In the genomic region with DNA sequence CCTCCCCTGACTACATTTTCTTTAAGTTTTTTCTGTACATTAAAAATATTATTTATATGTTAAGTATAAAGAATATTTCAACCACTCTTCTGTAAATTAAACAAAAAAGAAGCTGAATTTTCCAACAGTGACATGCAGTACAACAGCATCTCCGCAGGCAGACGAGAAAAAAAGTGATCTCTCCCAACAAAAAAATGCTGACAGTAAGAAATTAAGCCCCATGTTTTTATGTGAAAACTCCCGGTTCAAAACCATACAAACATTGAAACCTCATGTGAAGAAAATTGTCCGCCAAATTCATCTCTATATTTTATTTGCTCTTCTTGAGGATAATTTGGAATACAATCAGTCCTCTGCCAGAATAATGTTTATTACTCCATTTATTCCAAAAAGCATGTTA, we compare ENCODE assay signal across 7 cellular contexts.
"Had no signal": no experiment of that assay in that cellular context is flagged by ENCODE, and none has a peak within 500 bp of the region (broad histone marks: within the 10 kb centered on the region; RNA-seq: fewer than 3 reads in every experiment).

No MANE protein-coding gene starts in this region.

- H3K4me3 Mint-ChIP-seq: GM23338, H9 had no signal

- H3K27ac Mint-ChIP-seq: GM23338, H9 had no signal

- H3K9me3 Mint-ChIP-seq: GM23338, H9 had no signal

- DNase-seq: H9, HCEC 1CT, KBM-7 had no signal

- H2AFZ ChIP-seq: GM23338 had no signal

- H3K4me2 ChIP-seq: GM23338 had no signal

- FAIRE-seq: H1, H54, HTR-8/SVneo had no signal

- ATAC-seq: GM23338 had no signal

- H3K4me3 ChIP-seq: GM23338 had no signal

- H3K4me1 Mint-ChIP-seq: GM23338 had no signal
